Comparison of ENCODE assay signal across 12 cellular contexts in the genomic region with DNA sequence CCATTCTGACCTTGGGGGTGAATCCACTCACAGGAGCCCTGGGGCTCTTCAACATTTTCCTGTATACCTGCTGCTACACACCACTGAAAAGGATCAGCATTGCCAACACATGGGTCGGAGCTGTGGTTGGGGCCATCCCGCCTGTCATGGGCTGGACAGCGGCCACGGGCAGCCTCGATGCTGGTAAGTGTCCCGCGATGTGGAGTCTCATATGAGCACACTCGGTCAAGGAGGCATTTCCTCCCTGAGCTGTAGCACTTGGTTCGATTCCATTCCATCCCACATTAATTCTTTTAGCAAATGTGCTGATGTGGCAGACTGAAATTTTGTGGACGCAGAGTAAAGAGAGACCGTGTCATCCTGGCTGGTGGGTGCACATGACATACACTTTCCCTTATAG. TPM values are rescaled to one million over a fixed set of nuclear protein-coding genes. Genes with fewer than 3 reads are reported as not detected.
DNase-seq lines count a peak whose midpoint lies in the region; ATAC-seq and TF ChIP-seq lines count a peak whose summit lies in the region.
"Not testable (repeated sequence)": the region's sequence is repeated elsewhere in the genome, so short reads cannot be mapped to it uniquely, and the experiment has no call there.
"Had no signal": no experiment of that assay in that cellular context is flagged by ENCODE, and none has a peak within 500 bp of the region (broad histone marks: within the 10 kb centered on the region; RNA-seq: fewer than 3 reads in every experiment).

No MANE protein-coding gene starts in this region.

- not testable (repeated sequence) for H3K9ac ChIP-seq in SU-DHL-6 (ENCODE audit: low read length)

- H3K4me3 ChIP-seq in CD8-positive, alpha-beta memory T cell (ENCODE audit: low read length); SU-DHL-6 (ENCODE audit: insufficient read depth, low read length, poor library complexity, severe bottlenecking): not testable (repeated sequence)

- peak overlapping the region in 6 of 8 donors; percentile 48 to 82 (median 76) for H3K27ac Mint-ChIP-seq in CD8-positive, alpha-beta memory T cell
- peak overlapping the region; percentile 77 for H3K27ac Mint-ChIP-seq in activated CD4-positive, alpha-beta T cell treated with anti-CD3 and anti-CD28 coated beads, Interleukin-2, amount 10 ng/mL, durations not matched to agents 7 days and 5 days
- not testable (repeated sequence) for H3K27ac Mint-ChIP-seq in activated T-cell treated with anti-CD3 and anti-CD28 coated beads, Interleukin-2, amount 50 U/mL, for 72 hours
- H3K27ac Mint-ChIP-seq in activated naive CD8-positive, alpha-beta T cell treated with anti-CD3 and anti-CD28 coated beads for 36 hours = peak overlapping the region; percentile 75
- peak overlapping the region; percentile 64 to 82 (median 77) for H3K27ac Mint-ChIP-seq in immature natural killer cell
- H3K27ac Mint-ChIP-seq in stimulated activated naive CD8-positive, alpha-beta T cell treated with anti-CD3 and anti-CD28 coated beads, Interleukin-15, Interleukin-2, amounts not matched to agents 100 ng/mL and 50 ng/mL, for 24 hours = peak overlapping the region; percentile 78

- H3K27me3 ChIP-seq in CD8-positive, alpha-beta memory T cell (ENCODE audit: insufficient read depth, low read length, poor library complexity, severe bottlenecking); SU-DHL-6 (ENCODE audit: low read length): not testable (repeated sequence)

- TF ChIP-seq CTCF in SU-DHL-6 (IDR thresholded peaks at IDR 0.05; ENCODE audit: insufficient read depth, low read length, poor library complexity, severe bottlenecking) = not testable (repeated sequence)

- peaks cover 50% of the 10 kb centered on the region for H3K4me1 ChIP-seq in CD8-positive, alpha-beta memory T cell (ENCODE audit: insufficient read depth, low read length)

- not testable (repeated sequence) for DNase-seq in CD8-positive, alpha-beta memory T cell; activated CD4-positive, alpha-beta T cell treated with anti-CD3 and anti-CD28 coated beads, Interleukin-2, amount 10 ng/mL, durations not matched to agents 7 days and 5 days; activated T-cell treated with anti-CD3 and anti-CD28 coated beads, Interleukin-2, amount 50 U/mL, for 72 hours; activated naive CD8-positive, alpha-beta T cell treated with anti-CD3 and anti-CD28 coated beads for 36 hours; immature natural killer cell

- H3K27ac ChIP-seq in CD8-positive, alpha-beta memory T cell (ENCODE audit: low read depth, low read length) = not testable (repeated sequence)
- H3K27ac ChIP-seq in SU-DHL-6 (ENCODE audit: low read depth, low read length) = peak overlapping the region; percentile 37; the same call in 1 of the 2 replicates

- H3F3A ChIP-seq in SU-DHL-6 (ENCODE audit: insufficient read depth) = not testable (repeated sequence)

- H3K4me1 Mint-ChIP-seq in CD8-positive, alpha-beta memory T cell = peaks cover 56 to 68% (median 67%) of the 10 kb centered on the region in 3 donors
- peaks cover 58% of the 10 kb centered on the region for H3K4me1 Mint-ChIP-seq in activated CD4-positive, alpha-beta T cell treated with anti-CD3 and anti-CD28 coated beads, Interleukin-2, amount 10 ng/mL, durations not matched to agents 7 days and 5 days
- H3K4me1 Mint-ChIP-seq in activated T-cell treated with anti-CD3 and anti-CD28 coated beads, Interleukin-2, amount 50 U/mL, for 72 hours (ENCODE audit: low read depth) = peaks cover 65% of the 10 kb centered on the region
- peaks cover 58% of the 10 kb centered on the region for H3K4me1 Mint-ChIP-seq in activated naive CD8-positive, alpha-beta T cell treated with anti-CD3 and anti-CD28 coated beads for 36 hours
- peaks cover 68 to 73% of the 10 kb centered on the region in 2 donors for H3K4me1 Mint-ChIP-seq in immature natural killer cell
- peaks cover 64% of the 10 kb centered on the region for H3K4me1 Mint-ChIP-seq in stimulated activated naive CD8-positive, alpha-beta T cell treated with anti-CD3 and anti-CD28 coated beads, Interleukin-15, Interleukin-2, amounts not matched to agents 100 ng/mL and 50 ng/mL, for 24 hours (ENCODE audit: low read depth)

- CTCF ChIA-PET in CD8-positive, alpha-beta memory T cell (lab: Charles Lee); activated CD4-positive, alpha-beta T cell treated with anti-CD3 and anti-CD28 coated beads, Interleukin-2, amount 10 ng/mL, durations not matched to agents 7 days and 5 days (lab: Charles Lee): not testable (repeated sequence)

- not testable (repeated sequence) for H2AFZ ChIP-seq in SU-DHL-6 (ENCODE audit: low read depth, low read length, severe bottlenecking)

- H3K9me3 ChIP-seq in CD8-positive, alpha-beta memory T cell (ENCODE audit: low read length); SU-DHL-6 (ENCODE audit: insufficient read depth, low read length): not testable (repeated sequence)

- H3K9me2 ChIP-seq in SU-DHL-6 (replicated peaks; ENCODE audit: insufficient read depth, low read length) = not testable (repeated sequence)

- not testable (repeated sequence) for H3K9me3 Mint-ChIP-seq in CD8-positive, alpha-beta memory T cell; activated T-cell treated with anti-CD3 and anti-CD28 coated beads, Interleukin-2, amount 50 U/mL, for 72 hours; activated naive CD8-positive, alpha-beta T cell treated with anti-CD3 and anti-CD28 coated beads for 36 hours; immature natural killer cell; stimulated activated naive CD8-positive, alpha-beta T cell treated with anti-CD3 and anti-CD28 coated beads, Interleukin-15, Interleukin-2, amounts not matched to agents 100 ng/mL and 50 ng/mL, for 24 hours
- H3K9me3 Mint-ChIP-seq in activated CD4-positive, alpha-beta T cell treated with anti-CD3 and anti-CD28 coated beads, Interleukin-2, amount 10 ng/mL, durations not matched to agents 7 days and 5 days = peaks cover 11% of the 10 kb centered on the region

- H3K36me3 ChIP-seq in CD8-positive, alpha-beta memory T cell (ENCODE audit: insufficient read depth, low read length); SU-DHL-6 (ENCODE audit: low read length): not testable (repeated sequence)

- peak overlapping the region; percentile 2 to 77 (median 56) for H3K4me3 Mint-ChIP-seq in CD8-positive, alpha-beta memory T cell
- peak overlapping the region; percentile 42 for H3K4me3 Mint-ChIP-seq in activated CD4-positive, alpha-beta T cell treated with anti-CD3 and anti-CD28 coated beads, Interleukin-2, amount 10 ng/mL, durations not matched to agents 7 days and 5 days
- H3K4me3 Mint-ChIP-seq in activated T-cell treated with anti-CD3 and anti-CD28 coated beads, Interleukin-2, amount 50 U/mL, for 72 hours = peak overlapping the region; percentile 3 to 53
- peak overlapping the region; percentile 22 for H3K4me3 Mint-ChIP-seq in activated naive CD8-positive, alpha-beta T cell treated with anti-CD3 and anti-CD28 coated beads for 36 hours
- H3K4me3 Mint-ChIP-seq in immature natural killer cell = peak overlapping the region; percentile 50 to 81 (median 64)
- peak overlapping the region; percentile 47 for H3K4me3 Mint-ChIP-seq in stimulated activated naive CD8-positive, alpha-beta T cell treated with anti-CD3 and anti-CD28 coated beads, Interleukin-15, Interleukin-2, amounts not matched to agents 100 ng/mL and 50 ng/mL, for 24 hours

- not testable (repeated sequence) for H3K36me3 Mint-ChIP-seq in CD8-positive, alpha-beta memory T cell; activated T-cell treated with anti-CD3 and anti-CD28 coated beads, Interleukin-2, amount 50 U/mL, for 72 hours (ENCODE audit: insufficient read depth in 2 of 2); immature natural killer cell
- peaks cover 41% of the 10 kb centered on the region for H3K36me3 Mint-ChIP-seq in activated CD4-positive, alpha-beta T cell treated with anti-CD3 and anti-CD28 coated beads, Interleukin-2, amount 10 ng/mL, durations not matched to agents 7 days and 5 days (ENCODE audit: low read depth)
- H3K36me3 Mint-ChIP-seq in activated naive CD8-positive, alpha-beta T cell treated with anti-CD3 and anti-CD28 coated beads for 36 hours = peaks cover 44% of the 10 kb centered on the region
- peaks cover 27% of the 10 kb centered on the region for H3K36me3 Mint-ChIP-seq in stimulated activated naive CD8-positive, alpha-beta T cell treated with anti-CD3 and anti-CD28 coated beads, Interleukin-15, Interleukin-2, amounts not matched to agents 100 ng/mL and 50 ng/mL, for 24 hours (ENCODE audit: low read depth)

- H3K27me3 Mint-ChIP-seq in CD8-positive, alpha-beta memory T cell; activated CD4-positive, alpha-beta T cell treated with anti-CD3 and anti-CD28 coated beads, Interleukin-2, amount 10 ng/mL, durations not matched to agents 7 days and 5 days; activated T-cell treated with anti-CD3 and anti-CD28 coated beads, Interleukin-2, amount 50 U/mL, for 72 hours (ENCODE audit: low read depth); activated naive CD8-positive, alpha-beta T cell treated with anti-CD3 and anti-CD28 coated beads for 36 hours; immature natural killer cell (ENCODE audit: low read depth in 3 of 3); stimulated activated naive CD8-positive, alpha-beta T cell treated with anti-CD3 and anti-CD28 coated beads, Interleukin-15, Interleukin-2, amounts not matched to agents 100 ng/mL and 50 ng/mL, for 24 hours: not testable (repeated sequence)

- H4K20me1 ChIP-seq in SU-DHL-6 (ENCODE audit: low read depth, low read length) = not testable (repeated sequence)

- not testable (repeated sequence) for ATAC-seq in activated T-cell treated with anti-CD3 and anti-CD28 coated beads, Interleukin-2, amount 50 U/mL, for 72 hours (replicated peaks in 1 of 2)

- H3K4me2 ChIP-seq in SU-DHL-6 (ENCODE audit: low read depth, low read length, poor library complexity, severe bottlenecking) = peak overlapping the region; percentile 44

- H3K79me2 ChIP-seq in SU-DHL-6 (ENCODE audit: insufficient read depth, low read length) = not testable (repeated sequence)

- POLR2A ChIA-PET in CD8-positive, alpha-beta memory T cell (lab: Charles Lee); activated CD4-positive, alpha-beta T cell treated with anti-CD3 and anti-CD28 coated beads, Interleukin-2, amount 10 ng/mL, durations not matched to agents 7 days and 5 days (lab: Charles Lee): not testable (repeated sequence)

RNA-seq across cellular contexts. Expression of gene CDRT15, which starts 44.6 kb away (rescaled TPM):
- not detected for total RNA-seq in CD8-positive, alpha-beta memory T cell
- polyA plus RNA-seq in CD8-positive, alpha-beta memory T cell = not detected
- not detected for total RNA-seq in activated CD4-positive, alpha-beta T cell treated with anti-CD3 and anti-CD28 coated beads, Interleukin-2, amount 10 ng/mL, durations not matched to agents 7 days and 5 days
- total RNA-seq in activated T-cell treated with anti-CD3 and anti-CD28 coated beads, Interleukin-2, amount 50 U/mL, for 72 hours = not detected
- total RNA-seq in activated naive CD8-positive, alpha-beta T cell treated with anti-CD3 and anti-CD28 coated beads for 36 hours = not detected
- not detected for polyA plus RNA-seq in immature natural killer cell
- total RNA-seq: H1, HT-29, PC-3, Right ventricle myocardium superior had no signal
- polyA plus RNA-seq: BJ, H1 had no signal
